8 cellular contexts compared by ENCODE assay signal in the genomic region with DNA sequence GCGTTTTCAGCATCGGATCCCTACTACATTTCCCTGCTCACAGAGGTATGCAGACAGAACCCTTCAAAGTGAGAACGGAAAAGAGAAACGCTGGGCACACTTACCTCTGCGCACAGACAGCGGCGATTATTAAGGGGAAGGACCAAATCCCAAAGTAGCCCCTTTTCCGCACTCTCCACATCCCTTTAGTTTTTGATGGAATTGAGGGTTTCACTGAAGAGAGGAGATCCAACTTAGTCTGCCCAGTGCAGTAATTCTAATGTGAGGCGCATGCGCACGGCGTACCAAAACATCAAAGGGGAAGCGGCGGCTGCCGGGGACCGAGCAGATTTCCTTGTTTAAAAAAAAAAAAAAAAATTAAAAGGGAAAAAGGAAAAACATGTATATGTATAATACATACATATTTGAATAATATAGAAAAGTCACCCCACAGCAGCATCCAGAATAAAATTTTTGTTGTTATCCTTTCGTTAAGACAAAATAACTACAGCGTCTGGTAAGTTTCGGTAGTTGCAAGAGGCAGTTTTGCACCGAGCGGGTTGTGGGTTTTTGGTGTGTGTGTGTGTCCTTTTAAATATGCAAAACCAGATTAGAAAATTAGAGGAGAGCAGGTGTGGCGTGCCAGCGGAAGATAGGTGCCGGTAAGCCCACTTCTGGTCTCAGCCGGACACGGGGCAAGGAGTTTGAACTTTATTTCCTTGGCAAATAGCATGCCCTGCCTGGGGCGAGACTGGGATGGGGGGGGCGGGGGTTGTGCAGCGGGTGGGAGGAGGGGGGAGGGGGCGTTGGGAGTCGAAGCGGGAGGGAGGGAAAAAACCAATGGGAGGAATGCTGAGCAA. TPM values are rescaled to one million over a fixed set of nuclear protein-coding genes. Genes with fewer than 3 reads are reported as not detected.
DNase-seq lines count a peak whose midpoint lies in the region; ATAC-seq, FAIRE-seq and TF ChIP-seq lines count a peak whose summit lies in the region.

Gene GABRB2 (minus strand): TSS at position 263 of the 839 bp plus-strand sequence. CDS start 82 bp downstream, at position 181.

- H3K4me2 ChIP-seq in GM23248 (ENCODE audit: unreplicated experiment) = peak within 1 kb of the TSS; percentile 69

- no peak for FAIRE-seq in frontal cortex (lab: Jason Lieb, UNC)

- H3K4me1 ChIP-seq in GM23248 (ENCODE audit: insufficient read depth) = no peaks in the 10 kb centered on the region

- H3K27me3 ChIP-seq in GM23248 (replicated peaks; ENCODE audit: insufficient read depth) (peaks cover 20% of the 10 kb centered on the region), MG63 (peaks cover 47% of the 10 kb centered on the region)

- no peak within 1 kb of the TSS for H3K9ac ChIP-seq in GM23248

- H3F3A ChIP-seq in GM23248 (ENCODE audit: insufficient read depth) = no peaks in the 10 kb centered on the region

- peak within 1 kb of the TSS; percentile 83 for H3K4me3 Mint-ChIP-seq in activated CD4-positive, alpha-beta T cell treated with anti-CD3 and anti-CD28 coated beads, Interleukin-2, amount 10 ng/mL, durations not matched to agents 24 days and 14 days
- H3K4me3 Mint-ChIP-seq in activated CD8-positive, alpha-beta T cell treated with anti-CD3 and anti-CD28 coated beads for 36 hours = peak within 1 kb of the TSS; percentile 40
- H3K4me3 Mint-ChIP-seq in neural crest cell = peak within 1 kb of the TSS; percentile 89

- ATAC-seq in activated CD8-positive, alpha-beta T cell treated with anti-CD3 and anti-CD28 coated beads for 36 hours = peak; percentile 42

- peaks cover 9% of the 10 kb centered on the region for H3K4me1 Mint-ChIP-seq in activated CD4-positive, alpha-beta T cell treated with anti-CD3 and anti-CD28 coated beads, Interleukin-2, amount 10 ng/mL, durations not matched to agents 24 days and 14 days
- peaks cover 9% of the 10 kb centered on the region for H3K4me1 Mint-ChIP-seq in activated CD8-positive, alpha-beta T cell treated with anti-CD3 and anti-CD28 coated beads for 36 hours (ENCODE audit: low read depth)
- peaks cover 24% of the 10 kb centered on the region for H3K4me1 Mint-ChIP-seq in neural crest cell

- H3K9me3 Mint-ChIP-seq in activated CD4-positive, alpha-beta T cell treated with anti-CD3 and anti-CD28 coated beads, Interleukin-2, amount 10 ng/mL, durations not matched to agents 24 days and 14 days = no peaks in the 10 kb centered on the region
- peaks cover 2% of the 10 kb centered on the region for H3K9me3 Mint-ChIP-seq in activated CD8-positive, alpha-beta T cell treated with anti-CD3 and anti-CD28 coated beads for 36 hours
- H3K9me3 Mint-ChIP-seq in neural crest cell = no peaks in the 10 kb centered on the region

- no peaks in the 10 kb centered on the region for H3K9me2 ChIP-seq in GM23248 (ENCODE audit: insufficient read depth)

- 7 to 8% methylated on average over 27 to 32 of the region's 32 CpGs for WGBS in GM23248 (ENCODE audit: low coverage in 1 of 2, low lambda C conversion rate in 2 of 2, missing lambda C conversion rate in 2 of 2), 2 experiments

- no peak within 1 kb of the TSS for H2AFZ ChIP-seq in GM23248

- H4K20me1 ChIP-seq in GM23248 (ENCODE audit: insufficient read depth) = no peaks in the 10 kb centered on the region

- H3K4me3 ChIP-seq in GM23248 (peak within 1 kb of the TSS; percentile 58), MG63 (peak within 1 kb of the TSS; percentile 36)

- POLR2A ChIA-PET in activated CD8-positive, alpha-beta T cell treated with anti-CD3 and anti-CD28 coated beads for 36 hours (lab: Charles Lee) = no interaction called here

- H3K27ac ChIP-seq in GM23248 = no peak within 1 kb of the TSS

- H3K9me3 ChIP-seq in GM23248 (ENCODE audit: low read depth) = no peaks in the 10 kb centered on the region
- H3K9me3 ChIP-seq in MG63 = 0 out of 2 replicates have a peak, but pooled peaks cover 2% of the 10 kb centered on the region

- no peak for TF ChIP-seq CTCF in activated CD8-positive, alpha-beta T cell treated with anti-CD3 and anti-CD28 coated beads for 36 hours (IDR thresholded peaks at IDR 0.05)
- no peak for TF ChIP-seq CTCF in neural crest cell (conservative IDR thresholded peaks at IDR 0.05)

- H3K36me3 ChIP-seq in GM23248 (ENCODE audit: low read depth) (no peaks in the 10 kb centered on the region), MG63 (no peaks in the 10 kb centered on the region)

- H3K79me2 ChIP-seq in GM23248 (ENCODE audit: insufficient read depth) = no peaks in the 10 kb centered on the region

- intact Hi-C loops in activated CD4-positive, alpha-beta T cell treated with anti-CD3 and anti-CD28 coated beads, Interleukin-2, amount 10 ng/mL, durations not matched to agents 24 days and 14 days (cut with micrococcal nuclease) = loop anchor here (10.0 kb wide), 2 partner anchors 1042 to 1112 kb away; no protein-coding TSS in a partner anchor
- intact Hi-C loops in activated CD8-positive, alpha-beta T cell treated with anti-CD3 and anti-CD28 coated beads for 36 hours (cut with micrococcal nuclease) = no loop called here

- H3K27ac Mint-ChIP-seq in activated CD4-positive, alpha-beta T cell treated with anti-CD3 and anti-CD28 coated beads, Interleukin-2, amount 10 ng/mL, durations not matched to agents 24 days and 14 days = no peak within 1 kb of the TSS
- no peak within 1 kb of the TSS for H3K27ac Mint-ChIP-seq in activated CD8-positive, alpha-beta T cell treated with anti-CD3 and anti-CD28 coated beads for 36 hours
- H3K27ac Mint-ChIP-seq in neural crest cell (ENCODE audit: unreplicated experiment) = no peak within 1 kb of the TSS

- DNase-seq in activated CD4-positive, alpha-beta T cell treated with anti-CD3 and anti-CD28 coated beads, Interleukin-2, amount 10 ng/mL, durations not matched to agents 24 days and 14 days = peak; percentile 79
- no peak for DNase-seq in activated CD4-positive, alpha-beta T cell treated with anti-CD3 and anti-CD28 coated beads, Interleukin-2, amount 50 U/mL, for 4 hours
- DNase-seq in GM23248 (peak; percentile 61), MG63 (peak; percentile 27), frontal cortex (ENCODE audit: low spot score in 2 of 2) (peak in 1 of 2 donors; percentile 61), neural crest cell (ENCODE audit: low read depth, low spot score) (peak; percentile 50), epidermal melanocyte (ENCODE audit: insufficient read length, low spot score) (no peak)
- peak; percentile 47 for DNase-seq in activated CD8-positive, alpha-beta T cell treated with anti-CD3 and anti-CD28 coated beads for 36 hours

- CTCF ChIA-PET in activated CD8-positive, alpha-beta T cell treated with anti-CD3 and anti-CD28 coated beads for 36 hours (lab: Charles Lee) = no interaction called here

- peaks cover 59% of the 10 kb centered on the region for H3K27me3 Mint-ChIP-seq in activated CD4-positive, alpha-beta T cell treated with anti-CD3 and anti-CD28 coated beads, Interleukin-2, amount 10 ng/mL, durations not matched to agents 24 days and 14 days
- peaks cover 52% of the 10 kb centered on the region for H3K27me3 Mint-ChIP-seq in activated CD8-positive, alpha-beta T cell treated with anti-CD3 and anti-CD28 coated beads for 36 hours
- peaks cover 95% of the 10 kb centered on the region for H3K27me3 Mint-ChIP-seq in neural crest cell (ENCODE audit: low read depth)

- in situ Hi-C loops in GM23248 (cut with MboI) = no loop called here

- no peaks in the 10 kb centered on the region for H3K36me3 Mint-ChIP-seq in activated CD4-positive, alpha-beta T cell treated with anti-CD3 and anti-CD28 coated beads, Interleukin-2, amount 10 ng/mL, durations not matched to agents 24 days and 14 days (ENCODE audit: low read depth)
- no peaks in the 10 kb centered on the region for H3K36me3 Mint-ChIP-seq in activated CD8-positive, alpha-beta T cell treated with anti-CD3 and anti-CD28 coated beads for 36 hours (ENCODE audit: low read depth)
- H3K36me3 Mint-ChIP-seq in neural crest cell (ENCODE audit: low read depth) = no peaks in the 10 kb centered on the region

RNA-seq across cellular contexts. Expression of gene GABRB2, which starts in this region (rescaled TPM):
- total RNA-seq in activated CD4-positive, alpha-beta T cell treated with anti-CD3 and anti-CD28 coated beads, Interleukin-2, amount 10 ng/mL, durations not matched to agents 24 days and 14 days = not detected in 2 replicates
- total RNA-seq in GM23248 (2014; rRNA removed; shearing (Covaris generic)) = not detected in 2 replicates
- polyA plus RNA-seq in GM23248 (2016; fragmentation: Nextera tagmentation; extraction: Ambion mirVana) = not detected in 2 replicates
- not detected in 2 replicates for total RNA-seq in MG63 (2014; rRNA removed; shearing (Covaris generic); ENCODE audit: low replicate concordance)
- total RNA-seq in activated CD8-positive, alpha-beta T cell treated with anti-CD3 and anti-CD28 coated beads for 36 hours = not detected
- 71.7 TPM for total RNA-seq in frontal cortex
- total RNA-seq in neural crest cell = 0.05 and 0.21 TPM in 2 replicates

Comparison
In these comparisons a context has a peak if more than half of its experiments do, and no peak if none do; other contexts are left out.
1. RNA of gene GABRB2 (total RNA-seq): 71.7 TPM in frontal cortex (single experiment); 0.05 to 0.21 TPM in neural crest cell, not detected in activated CD4-positive, alpha-beta T cell treated with anti-CD3 and anti-CD28 coated beads, Interleukin-2, amount 10 ng/mL, durations not matched to agents 24 days and 14 days, not detected in GM23248, not detected in MG63 and not detected in activated CD8-positive, alpha-beta T cell treated with anti-CD3 and anti-CD28 coated beads for 36 hours; every median in the first group is over 10 times any median in the second.
2. Peak in DNase-seq in activated CD4-positive, alpha-beta T cell treated with anti-CD3 and anti-CD28 coated beads, Interleukin-2, amount 10 ng/mL, durations not matched to agents 24 days and 14 days; RNA of the gene not detected or under 1 TPM.
3. Peak in DNase-seq, H3K4me3 ChIP-seq and H3K4me2 ChIP-seq in GM23248; RNA of the gene not detected or under 1 TPM.
4. Peak in DNase-seq and H3K4me3 ChIP-seq in MG63; RNA of the gene not detected or under 1 TPM.
5. Peak in DNase-seq and ATAC-seq in activated CD8-positive, alpha-beta T cell treated with anti-CD3 and anti-CD28 coated beads for 36 hours; RNA of the gene not detected or under 1 TPM.
6. Peak in DNase-seq in neural crest cell; RNA of the gene not detected or under 1 TPM.
7. Peak in every context shown above with its lines, with median percentiles within 50 percentile points of each other: H3K4me3 Mint-ChIP-seq.